In the genomic region with DNA sequence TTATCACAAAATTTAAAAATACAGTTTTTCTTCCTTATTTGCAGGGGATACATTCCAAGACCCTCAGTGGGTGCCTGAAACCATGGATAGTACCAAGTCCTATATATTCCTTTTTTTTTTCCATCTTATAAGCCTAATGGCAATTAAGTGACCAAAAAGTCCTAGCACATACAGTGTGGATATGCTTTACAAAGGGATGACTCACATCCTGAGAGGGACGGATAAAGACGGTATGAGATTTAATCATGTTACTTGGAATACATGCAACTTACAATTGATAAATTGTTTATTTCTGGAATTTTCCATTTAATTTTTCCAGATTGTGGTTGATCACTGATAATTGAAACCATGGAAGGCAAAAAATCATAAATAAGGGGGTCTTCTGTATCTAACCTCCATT, we compare ENCODE assay signal across 22 cellular contexts.
"Had no signal": no experiment of that assay in that cellular context is flagged by ENCODE, and none has a peak within 500 bp of the region (broad histone marks: within the 10 kb centered on the region; RNA-seq: fewer than 3 reads in every experiment).

No MANE protein-coding gene starts in this region.

- H3K4me1 Mint-ChIP-seq: activated naive CD4-positive, alpha-beta T cell treated with anti-CD3 and anti-CD28 coated beads, Interleukin-2, amount 50 U/mL, for 24 hours; memory B cell; neural crest cell had no signal

- DNase-seq: activated CD4-positive, alpha-beta T cell treated with anti-CD3 and anti-CD28 coated beads, Interleukin-2, amount 50 U/mL, for 1 hour; activated CD4-positive, CD25-positive, alpha-beta regulatory T cell treated with anti-CD3 and anti-CD28 coated beads, Interleukin-2, amount 50 U/mL, for 72 hours; activated CD8-positive, alpha-beta memory T cell treated with anti-CD3 and anti-CD28 coated beads for 24 hours; activated CD8-positive, alpha-beta memory T cell treated with anti-CD3 and anti-CD28 coated beads, Interleukin-2, amount 50 U/mL, for 48 hours; activated effector memory CD4-positive, alpha-beta T cell treated with Interleukin-2 at 50 U/mL for 16 hours; activated T-cell treated with anti-CD3 and anti-CD28 coated beads, Interleukin-2, amount 50 U/mL, for 48 hours; cerebellar nuclear complex; effector CD8-positive, alpha-beta T cell; gastrocnemius medialis; heart left ventricle; left ventricle myocardium superior; stimulated activated CD4-positive, alpha-beta T cell treated with anti-CD3 and anti-CD28 coated beads, Interleukin-12 subunit alpha, Interleukin-12 subunit beta, amount 100 ng/mL, for 4 hours; stimulated activated CD4-positive, alpha-beta T cell treated with anti-CD3 and anti-CD28 coated beads, Interleukin-1b, Interleukin-23, amount 100 ng/mL, for 48 hours; stimulated activated naive CD4-positive, alpha-beta T cell treated with Interleukin-2 at 50 U/mL for 16 hours; thyroid gland had no signal

- H3K4me3 Mint-ChIP-seq: activated naive CD4-positive, alpha-beta T cell treated with anti-CD3 and anti-CD28 coated beads, Interleukin-2, amount 50 U/mL, for 24 hours; memory B cell; neural crest cell; T-helper 2 cell treated with Interferon-gamma antibody and Interleukin-4, amounts not matched to agents 5 μg/mL and 100 μg/mL, for 36 hours had no signal

- H3K36me3 ChIP-seq: ascending aorta, breast epithelium, gastrocnemius medialis, heart left ventricle, thyroid gland had no signal

- H3K27me3 ChIP-seq: ascending aorta, breast epithelium, gastrocnemius medialis, heart left ventricle, thyroid gland had no signal

- H3K27ac Mint-ChIP-seq: activated naive CD4-positive, alpha-beta T cell treated with anti-CD3 and anti-CD28 coated beads, Interleukin-2, amount 50 U/mL, for 24 hours; memory B cell; progenitor cell of endocrine pancreas; T-helper 2 cell treated with Interferon-gamma antibody and Interleukin-4, amounts not matched to agents 5 μg/mL and 100 μg/mL, for 36 hours had no signal

- H3K4me3 ChIP-seq: ascending aorta, breast epithelium, gastrocnemius medialis, heart left ventricle, thyroid gland had no signal

- ATAC-seq: gastrocnemius medialis, heart left ventricle, left ventricle myocardium superior had no signal

- H3K9me3 Mint-ChIP-seq: neural crest cell had no signal

- H3K36me3 Mint-ChIP-seq: activated naive CD4-positive, alpha-beta T cell treated with anti-CD3 and anti-CD28 coated beads, Interleukin-2, amount 50 U/mL, for 24 hours; memory B cell had no signal

- H3K27me3 Mint-ChIP-seq: activated naive CD4-positive, alpha-beta T cell treated with anti-CD3 and anti-CD28 coated beads, Interleukin-2, amount 50 U/mL, for 24 hours; memory B cell; progenitor cell of endocrine pancreas had no signal

- H3K4me1 ChIP-seq: ascending aorta, breast epithelium, gastrocnemius medialis, heart left ventricle, thyroid gland had no signal

- H3K9me3 ChIP-seq: ascending aorta, breast epithelium, heart left ventricle, thyroid gland had no signal

- H3K27ac ChIP-seq: ascending aorta, breast epithelium, gastrocnemius medialis, heart left ventricle, thyroid gland had no signal
